Comparison of ENCODE assay signal across 30 cellular contexts in genomic region chr18:50775207-50775606, GRCh38. TPM values are rescaled to one million over a fixed set of nuclear protein-coding genes. Genes with fewer than 3 reads are reported as not detected.
"Had no signal": no experiment of that assay in that cellular context is flagged by ENCODE, and none has a peak within 500 bp of the region (broad histone marks: within the 10 kb centered on the region; RNA-seq: fewer than 3 reads in every experiment).

No MANE protein-coding gene starts in this region.

- H3K36me3 Mint-ChIP-seq: activated CD8-positive, alpha-beta memory T cell treated with anti-CD3 and anti-CD28 coated beads, Interleukin-2, amount 10 ng/mL, durations not matched to agents 7 days and 5 days; activated naive CD4-positive, alpha-beta T cell treated with anti-CD3 and anti-CD28 coated beads, Interleukin-2, amount 50 U/mL, for 72 hours; naive thymus-derived CD4-positive, alpha-beta T cell had no signal

- H3K4me1 Mint-ChIP-seq: activated B cell treated with CpG ODN at 0.5 μM for 24 hours; activated CD4-positive, alpha-beta T cell treated with anti-CD3 and anti-CD28 coated beads for 36 hours; activated CD8-positive, alpha-beta memory T cell treated with anti-CD3 and anti-CD28 coated beads, Interleukin-2, amount 10 ng/mL, durations not matched to agents 7 days and 5 days; memory B cell; naive thymus-derived CD4-positive, alpha-beta T cell; stimulated activated memory B cell treated with anti-CD40 and anti-IgM and Interleukin-4, amounts not matched to agents 10 μg/mL and 1 μg/mL and 100 μg/mL, for 72 hours; stimulated activated naive CD8-positive, alpha-beta T cell treated with anti-CD3 and anti-CD28 coated beads, Interleukin-15, amount 100 ng/mL, for 72 hours had no signal

- H3K27me3 ChIP-seq: breast epithelium, gastroesophageal sphincter, hepatocyte, sigmoid colon, thyroid gland, upper lobe of left lung, vagina had no signal

- H3K4me1 ChIP-seq: breast epithelium, gastroesophageal sphincter, psoas muscle, sigmoid colon, thyroid gland, vagina had no signal

- H3K79me2 ChIP-seq: hepatocyte, parathyroid adenoma had no signal

- H3K27ac Mint-ChIP-seq: activated B cell treated with CpG ODN at 0.5 μM for 24 hours; activated CD4-positive, alpha-beta T cell treated with anti-CD3 and anti-CD28 coated beads for 36 hours; activated CD8-positive, alpha-beta memory T cell treated with anti-CD3 and anti-CD28 coated beads, Interleukin-2, amount 10 ng/mL, durations not matched to agents 7 days and 5 days; activated CD8-positive, alpha-beta T cell treated with anti-CD3 and anti-CD28 coated beads, Interleukin-2, amount 10 ng/mL, durations not matched to agents 7 days and 5 days; activated naive CD4-positive, alpha-beta T cell treated with anti-CD3 and anti-CD28 coated beads, Interleukin-2, amount 50 U/mL, for 72 hours; memory B cell; naive thymus-derived CD4-positive, alpha-beta T cell; stimulated activated memory B cell treated with anti-CD40 and anti-IgM and Interleukin-4, amounts not matched to agents 10 μg/mL and 1 μg/mL and 100 μg/mL, for 72 hours; stimulated activated naive CD8-positive, alpha-beta T cell treated with anti-CD3 and anti-CD28 coated beads, Interleukin-15, amount 100 ng/mL, for 72 hours had no signal

- H3K27ac ChIP-seq: breast epithelium, gastroesophageal sphincter, hepatocyte, parathyroid adenoma, psoas muscle, sigmoid colon, thyroid gland, upper lobe of left lung, vagina had no signal

- H3K36me3 ChIP-seq: breast epithelium, gastroesophageal sphincter, sigmoid colon, thyroid gland, upper lobe of left lung, vagina had no signal

- H3K4me3 Mint-ChIP-seq: activated B cell treated with CpG ODN at 0.5 μM for 24 hours; activated CD4-positive, alpha-beta T cell treated with anti-CD3 and anti-CD28 coated beads for 36 hours; activated CD8-positive, alpha-beta memory T cell treated with anti-CD3 and anti-CD28 coated beads, Interleukin-2, amount 10 ng/mL, durations not matched to agents 7 days and 5 days; activated CD8-positive, alpha-beta T cell treated with anti-CD3 and anti-CD28 coated beads, Interleukin-2, amount 10 ng/mL, durations not matched to agents 7 days and 5 days; memory B cell; naive thymus-derived CD4-positive, alpha-beta T cell; stimulated activated memory B cell treated with anti-CD40 and anti-IgM and Interleukin-4, amounts not matched to agents 10 μg/mL and 1 μg/mL and 100 μg/mL, for 72 hours; stimulated activated naive CD8-positive, alpha-beta T cell treated with anti-CD3 and anti-CD28 coated beads, Interleukin-15, amount 100 ng/mL, for 72 hours had no signal

- H3K4me3 ChIP-seq: breast epithelium, gastroesophageal sphincter, hepatocyte, psoas muscle, sigmoid colon, thyroid gland, upper lobe of left lung, vagina had no signal

- H3K4me2 ChIP-seq: hepatocyte had no signal

- DNase-seq: activated B cell treated with CpG ODN at 0.5 μM for 24 hours; activated CD4-positive, alpha-beta T cell treated with anti-CD3 and anti-CD28 coated beads for 36 hours; activated CD8-positive, alpha-beta memory T cell treated with anti-CD3 and anti-CD28 coated beads, Interleukin-2, amount 10 ng/mL, durations not matched to agents 7 days and 5 days; activated CD8-positive, alpha-beta T cell treated with anti-CD3 and anti-CD28 coated beads, Interleukin-2, amount 10 ng/mL, durations not matched to agents 7 days and 5 days; activated naive CD4-positive, alpha-beta T cell; activated T-cell treated with anti-CD3 and anti-CD28 coated beads, Interleukin-2, amount 50 U/mL, for 48 hours; central memory CD4-positive, alpha-beta T cell; left cardiac atrium; midbrain; naive thymus-derived CD4-positive, alpha-beta T cell; nucleus accumbens; psoas muscle; sigmoid colon; small intestine; stimulated activated CD4-positive, alpha-beta T cell treated with anti-CD3 and anti-CD28 coated beads, Interleukin-4, amount 100 ng/mL, for 4 hours; stimulated activated CD8-positive, alpha-beta memory T cell treated with anti-CD3 and anti-CD28 coated beads, Interleukin-4, amount 100 ng/mL, for 48 hours; stimulated activated naive CD8-positive, alpha-beta T cell treated with anti-CD3 and anti-CD28 coated beads, Interleukin-15, amount 100 ng/mL, for 72 hours; substantia nigra; T1000; thyroid gland had no signal

- H2AFZ ChIP-seq: hepatocyte, parathyroid adenoma had no signal

- H3K9ac ChIP-seq: parathyroid adenoma had no signal

- H3K9me3 ChIP-seq: psoas muscle, thyroid gland, vagina had no signal

- ATAC-seq: activated CD4-positive, alpha-beta T cell treated with anti-CD3 and anti-CD28 coated beads for 36 hours; activated CD8-positive, alpha-beta memory T cell treated with anti-CD3 and anti-CD28 coated beads, Interleukin-2, amount 10 ng/mL, durations not matched to agents 7 days and 5 days; activated CD8-positive, alpha-beta T cell treated with anti-CD3 and anti-CD28 coated beads, Interleukin-2, amount 10 ng/mL, durations not matched to agents 7 days and 5 days; activated naive CD4-positive, alpha-beta T cell treated with anti-CD3 and anti-CD28 coated beads, Interleukin-2, amount 50 U/mL, for 72 hours; gastroesophageal sphincter; left cardiac atrium; naive thymus-derived CD4-positive, alpha-beta T cell; psoas muscle; stimulated activated memory B cell treated with anti-CD40 and anti-IgM and Interleukin-4, amounts not matched to agents 10 μg/mL and 1 μg/mL and 100 μg/mL, for 72 hours; stimulated activated naive CD8-positive, alpha-beta T cell treated with anti-CD3 and anti-CD28 coated beads, Interleukin-15, amount 100 ng/mL, for 72 hours had no signal

RNA-seq across cellular contexts. Expression of gene MRO, which starts 44.6 kb away (rescaled TPM):
- total RNA-seq: activated B cell treated with CpG ODN at 0.5 μM for 24 hours; activated CD4-positive, alpha-beta T cell treated with anti-CD3 and anti-CD28 coated beads for 36 hours; activated CD8-positive, alpha-beta memory T cell treated with anti-CD3 and anti-CD28 coated beads, Interleukin-2, amount 10 ng/mL, durations not matched to agents 7 days and 5 days; activated CD8-positive, alpha-beta T cell treated with anti-CD3 and anti-CD28 coated beads, Interleukin-2, amount 10 ng/mL, durations not matched to agents 7 days and 5 days; activated naive CD4-positive, alpha-beta T cell treated with anti-CD3 and anti-CD28 coated beads, Interleukin-2, amount 50 U/mL, for 72 hours; endothelial cell of umbilical vein; naive thymus-derived CD4-positive, alpha-beta T cell; vagina had no signal
